ENCODE assay signal across 8 cellular contexts in the genomic region with DNA sequence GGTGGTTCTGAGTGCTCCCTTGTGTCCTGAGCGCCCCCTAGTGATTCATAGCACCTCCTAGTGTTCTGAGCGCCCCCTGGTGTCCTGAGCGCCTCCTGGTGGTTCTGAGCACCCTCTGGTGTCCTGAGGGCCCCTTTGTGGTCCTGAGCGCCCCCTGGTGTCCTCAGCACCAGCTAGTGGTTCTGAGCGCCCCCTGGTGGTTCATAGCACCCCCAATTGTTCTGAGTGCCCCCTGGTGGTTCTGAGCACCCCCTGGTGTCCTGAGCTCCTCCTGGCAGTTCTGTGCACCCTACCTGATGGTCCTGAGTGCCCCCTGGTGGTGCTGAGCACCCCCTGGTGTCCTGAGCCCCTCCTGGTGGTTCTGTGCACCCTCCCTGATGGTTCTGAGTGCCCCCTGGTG.
A peak's percentile ranks its signal among the peaks of the same experiment; 100 is the strongest.
DNase-seq lines count a peak whose midpoint lies in the region; ATAC-seq and TF ChIP-seq lines count a peak whose summit lies in the region.
"Not testable (repeated sequence)": the region's sequence is repeated elsewhere in the genome, so short reads cannot be mapped to it uniquely, and the experiment has no call there.

No MANE protein-coding gene starts in this region.

- not testable (repeated sequence) for TF ChIP-seq CTCF in upper lobe of right lung (IDR thresholded peaks at IDR 0.05)

- not testable (repeated sequence) for H3K4me1 Mint-ChIP-seq in activated naive CD8-positive, alpha-beta T cell treated with anti-CD3 and anti-CD28 coated beads, Interleukin-2, amount 50 U/mL, for 24 hours

- not testable (repeated sequence) for H3K27me3 ChIP-seq in upper lobe of right lung

- H3K36me3 ChIP-seq in upper lobe of right lung, result not testable (repeated sequence)

- ATAC-seq in GM18520 (IDR thresholded peaks at IDR 0.05; ENCODE audit: unreplicated experiment) (peak; percentile 31), GM19395 (IDR thresholded peaks at IDR 0.05; ENCODE audit: unreplicated experiment) (peak; percentile 67), GM21529 (IDR thresholded peaks at IDR 0.05; ENCODE audit: unreplicated experiment) (peak; percentile 58), HG02840 (IDR thresholded peaks at IDR 0.05; ENCODE audit: low FRiP score, unreplicated experiment) (peak; percentile 65), HG03097 (IDR thresholded peaks at IDR 0.05; ENCODE audit: low FRiP score, unreplicated experiment) (peak; percentile 57), HG03469 (IDR thresholded peaks at IDR 0.05; ENCODE audit: unreplicated experiment) (peak; percentile 29), upper lobe of right lung (peak; percentile 56)
- peak; percentile 39 for ATAC-seq in activated naive CD8-positive, alpha-beta T cell treated with anti-CD3 and anti-CD28 coated beads, Interleukin-2, amount 50 U/mL, for 24 hours

- DNase-seq in activated naive CD8-positive, alpha-beta T cell treated with anti-CD3 and anti-CD28 coated beads, Interleukin-2, amount 50 U/mL, for 24 hours; upper lobe of right lung: not testable (repeated sequence)

- H3K9me3 Mint-ChIP-seq in activated naive CD8-positive, alpha-beta T cell treated with anti-CD3 and anti-CD28 coated beads, Interleukin-2, amount 50 U/mL, for 24 hours, result not testable (repeated sequence)

- H3K27ac ChIP-seq in upper lobe of right lung, result not testable (repeated sequence)

- not testable (repeated sequence) for H3K27ac Mint-ChIP-seq in activated naive CD8-positive, alpha-beta T cell treated with anti-CD3 and anti-CD28 coated beads, Interleukin-2, amount 50 U/mL, for 24 hours

- intact Hi-C loops in upper lobe of right lung (cut with DNase I), result not testable (repeated sequence)

- H3K27me3 Mint-ChIP-seq in activated naive CD8-positive, alpha-beta T cell treated with anti-CD3 and anti-CD28 coated beads, Interleukin-2, amount 50 U/mL, for 24 hours, result not testable (repeated sequence)

- not testable (repeated sequence) for H3K4me3 ChIP-seq in upper lobe of right lung

- not testable (repeated sequence) for H3K9me3 ChIP-seq in upper lobe of right lung

- H3K4me1 ChIP-seq in upper lobe of right lung, result not testable (repeated sequence)

- not testable (repeated sequence) for H3K36me3 Mint-ChIP-seq in activated naive CD8-positive, alpha-beta T cell treated with anti-CD3 and anti-CD28 coated beads, Interleukin-2, amount 50 U/mL, for 24 hours (ENCODE audit: low read depth)

- H3K4me3 Mint-ChIP-seq in activated naive CD8-positive, alpha-beta T cell treated with anti-CD3 and anti-CD28 coated beads, Interleukin-2, amount 50 U/mL, for 24 hours, result not testable (repeated sequence)
